In genomic region chr18:12839526-12840196, GRCh38 we compare ENCODE assay signal across 8 cellular contexts. TPM values are rescaled to one million over a fixed set of nuclear protein-coding genes. Genes with fewer than 3 reads are reported as not detected.
A peak's percentile ranks its signal among the peaks of the same experiment; 100 is the strongest.
DNase-seq lines count a peak whose midpoint lies in the region; ATAC-seq, FAIRE-seq and TF ChIP-seq lines count a peak whose summit lies in the region.

No MANE protein-coding gene starts in this region.

- H3K36me3 ChIP-seq in MM.1S (replicated peaks; ENCODE audit: insufficient read depth, low read length): no peaks in the 10 kb centered on the region

- H3K9me2 ChIP-seq in MM.1S (replicated peaks; ENCODE audit: insufficient read depth, low read length): no peaks in the 10 kb centered on the region

- H3K4me1 ChIP-seq in MM.1S (ENCODE audit: low read length): peaks cover 51% of the 10 kb centered on the region

- H3K9ac ChIP-seq in MM.1S (ENCODE audit: low read length): peak overlapping the region; percentile 90

- DNase-seq in H54 (ENCODE audit: insufficient read length, low spot score) (no peak), MM.1S (peak; percentile 83), astrocyte of the spinal cord (ENCODE audit: low read depth, low spot score) (peak; percentile 29), G401 (ENCODE audit: low spot score) (no peak), erythroblast (lab: John Stamatoyannopoulos, UW) (no peak), glutamatergic neuron (no peak)

- no peak for TF ChIP-seq POLR2A in H54 (IDR thresholded peaks at IDR 0.05; ENCODE audit: low read depth, low read length)
- no peak for TF ChIP-seq POLR2A in erythroblast (IDR thresholded peaks at IDR 0.05; ENCODE audit: low read length)

- peak overlapping the region; percentile 99 for H3K27ac ChIP-seq in MM.1S (ENCODE audit: low read length)

- no peaks in the 10 kb centered on the region for H3K9me3 ChIP-seq in MM.1S (replicated peaks; ENCODE audit: insufficient read depth, low read length)

- peak overlapping the region; percentile 89 for H3K4me2 ChIP-seq in MM.1S (ENCODE audit: low read depth, low read length)

- peak; percentile 86 for FAIRE-seq in H54 (lab: Jason Lieb, UNC)

- H3K79me2 ChIP-seq in MM.1S (ENCODE audit: low read length): peaks cover 66% of the 10 kb centered on the region

- no peaks in the 10 kb centered on the region for H3K9me3 Mint-ChIP-seq in nephron
- no peaks in the 10 kb centered on the region for H3K9me3 Mint-ChIP-seq in glutamatergic neuron (ENCODE audit: unreplicated experiment)

- peak overlapping the region in 2 of 3 experiments; percentile 56 to 58 for H3K27ac Mint-ChIP-seq in nephron
- no peak overlapping the region for H3K27ac Mint-ChIP-seq in glutamatergic neuron (ENCODE audit: unreplicated experiment)

- H3F3A ChIP-seq in MM.1S (ENCODE audit: insufficient read depth, low read length): peaks cover 43% of the 10 kb centered on the region

- TF ChIP-seq CTCF in MM.1S (IDR thresholded peaks at IDR 0.05; ENCODE audit: low read length) (no peak; the same call in 1 of the 2 replicates), astrocyte of the spinal cord (IDR thresholded peaks at IDR 0.05; ENCODE audit: low read depth, low read length) (no peak), nephron (IDR thresholded peaks at IDR 0.05; ENCODE audit: unreplicated experiment in 3 of 3) (no peak), glutamatergic neuron (IDR thresholded peaks at IDR 0.05; ENCODE audit: partially characterized antibody, unreplicated experiment) (no peak)

- H3K4me3 Mint-ChIP-seq in nephron (no peak overlapping the region), glutamatergic neuron (ENCODE audit: unreplicated experiment) (no peak overlapping the region)

- H2AFZ ChIP-seq in MM.1S (ENCODE audit: low read length): no peak overlapping the region

- H3K4me1 Mint-ChIP-seq in nephron (peaks cover 13% of the 10 kb centered on the region), glutamatergic neuron (ENCODE audit: low read depth, unreplicated experiment) (peaks cover 6% of the 10 kb centered on the region)

- H3K27me3 ChIP-seq in MM.1S (replicated peaks; ENCODE audit: insufficient read depth, low read length): no peaks in the 10 kb centered on the region

- no peaks in the 10 kb centered on the region for H4K20me1 ChIP-seq in MM.1S (ENCODE audit: insufficient read depth, low read length)

- no peaks in the 10 kb centered on the region for H3K27me3 Mint-ChIP-seq in nephron (ENCODE audit: low read depth)
- no peaks in the 10 kb centered on the region for H3K27me3 Mint-ChIP-seq in glutamatergic neuron (ENCODE audit: unreplicated experiment)

- in situ Hi-C loops in astrocyte of the spinal cord (cut with HindIII; ENCODE audit: low sequenced_read_pairs): no loop called here
- in situ Hi-C loops in G401 (cut with HindIII; ENCODE audit: low sequenced_read_pairs): no loop called here

- H3K36me3 Mint-ChIP-seq in nephron (ENCODE audit: low read depth) (peaks cover 15% of the 10 kb centered on the region), glutamatergic neuron (ENCODE audit: unreplicated experiment) (no peaks in the 10 kb centered on the region)

- ATAC-seq in GM18502 (IDR thresholded peaks at IDR 0.05; ENCODE audit: poor library complexity, unreplicated experiment): peak; percentile 79

- peak overlapping the region; percentile 45 for H3K4me3 ChIP-seq in MM.1S (ENCODE audit: low read length)
- H3K4me3 ChIP-seq in astrocyte of the spinal cord (ENCODE audit: low read depth, low read length): no peak overlapping the region

RNA-seq across cellular contexts. Expression of gene PTPN2, which starts 44.4 kb away (rescaled TPM):
- 29.8 and 52.8 TPM in 2 replicates for total RNA-seq in G401 (2014; rRNA removed; shearing (Covaris generic))
- total RNA-seq in glutamatergic neuron (ENCODE audit: unreplicated experiment): 33.3 TPM

Comparison
In these comparisons a context has a peak if more than half of its experiments do, and no peak if none do; other contexts are left out.
1. DNase-seq: peak in MM.1S (single experiment) and astrocyte of the spinal cord (single experiment); none in H54 (single experiment), G401 (single experiment), erythroblast (0 of 2) and glutamatergic neuron (single experiment).